Comparison of ENCODE assay signal across 14 cellular contexts in the genomic region with DNA sequence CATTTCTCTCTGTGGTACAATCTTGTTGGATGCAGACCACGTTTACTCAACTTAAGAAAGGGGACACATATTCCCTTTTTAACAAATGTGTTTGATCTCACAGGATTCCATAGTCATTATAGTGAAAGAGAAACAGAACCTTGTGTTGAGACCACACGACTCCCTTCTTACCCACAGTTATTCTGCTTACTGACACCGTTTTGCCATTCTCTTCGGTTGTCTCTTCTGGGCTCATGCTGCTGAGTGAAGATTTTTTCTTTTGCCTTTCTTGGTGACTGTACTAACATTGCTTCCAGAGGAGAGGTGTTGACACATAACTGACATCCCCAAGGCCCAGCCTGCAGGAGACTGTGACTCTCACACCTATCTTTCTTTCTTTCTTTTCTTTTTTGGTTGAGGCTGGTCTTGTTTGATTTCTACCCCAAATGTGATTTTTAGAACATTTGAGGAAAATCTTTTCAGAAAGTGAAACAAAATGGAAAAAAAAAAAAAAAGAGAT.
"Had no signal": no experiment of that assay in that cellular context is flagged by ENCODE, and none has a peak within 500 bp of the region (broad histone marks: within the 10 kb centered on the region; RNA-seq: fewer than 3 reads in every experiment).

No MANE protein-coding gene starts in this region.

- H3K27ac ChIP-seq: epithelial cell of prostate, parathyroid adenoma had no signal

- DNase-seq: activated CD4-positive, alpha-beta T cell treated with anti-CD3 and anti-CD28 coated beads for 1 hour; activated CD4-positive, alpha-beta T cell treated with anti-CD3 and anti-CD28 coated beads, Interleukin-2, amount 50 U/mL, for 48 hours; activated naive CD4-positive, alpha-beta T cell treated with anti-CD3 and anti-CD28 coated beads, Interleukin-2, amount 10 ng/mL, durations not matched to agents 7 days and 5 days; naive thymus-derived CD8-positive, alpha-beta T cell; retina; stimulated activated CD4-positive, alpha-beta T cell treated with anti-CD3 and anti-CD28 coated beads, Interleukin-2, amount 100 ng/mL, for 48 hours; stimulated activated naive B cell treated with anti-CD40 and anti-IgM and Interleukin-4, amounts not matched to agents 10 μg/mL and 1 μg/mL and 100 μg/mL, for 72 hours; substantia nigra; T-helper 9 cell had no signal

- H3K79me2 ChIP-seq: parathyroid adenoma had no signal

- H3K4me3 Mint-ChIP-seq: activated naive CD4-positive, alpha-beta T cell treated with anti-CD3 and anti-CD28 coated beads, Interleukin-2, amount 10 ng/mL, durations not matched to agents 7 days and 5 days; naive thymus-derived CD8-positive, alpha-beta T cell; stimulated activated naive B cell treated with anti-CD40 and anti-IgM and Interleukin-4, amounts not matched to agents 10 μg/mL and 1 μg/mL and 100 μg/mL, for 72 hours; type B pancreatic cell had no signal

- H3K4me1 ChIP-seq: parathyroid adenoma had no signal

- H3K36me3 Mint-ChIP-seq: activated naive CD4-positive, alpha-beta T cell treated with anti-CD3 and anti-CD28 coated beads, Interleukin-2, amount 10 ng/mL, durations not matched to agents 7 days and 5 days; naive thymus-derived CD8-positive, alpha-beta T cell; stimulated activated naive B cell treated with anti-CD40 and anti-IgM and Interleukin-4, amounts not matched to agents 10 μg/mL and 1 μg/mL and 100 μg/mL, for 72 hours; type B pancreatic cell had no signal

- H3K4me1 Mint-ChIP-seq: activated naive CD4-positive, alpha-beta T cell treated with anti-CD3 and anti-CD28 coated beads, Interleukin-2, amount 10 ng/mL, durations not matched to agents 7 days and 5 days had no signal

- H3K9me3 Mint-ChIP-seq: activated naive CD4-positive, alpha-beta T cell treated with anti-CD3 and anti-CD28 coated beads, Interleukin-2, amount 10 ng/mL, durations not matched to agents 7 days and 5 days; activated T-helper 2 cell treated with anti-CD3 and anti-CD28 coated beads, Interferon-gamma antibody, Interleukin-2, Interleukin-4, amounts not matched to agents 10 μg/mL and 5 μg/mL and 100 μg/mL, durations not matched to agents 14 hours and 24 hours and 36 hours; stimulated activated naive B cell treated with anti-CD40 and anti-IgM and Interleukin-4, amounts not matched to agents 10 μg/mL and 1 μg/mL and 100 μg/mL, for 72 hours had no signal

- ATAC-seq: left lobe of liver; naive thymus-derived CD8-positive, alpha-beta T cell; stimulated activated naive B cell treated with anti-CD40 and anti-IgM and Interleukin-4, amounts not matched to agents 10 μg/mL and 1 μg/mL and 100 μg/mL, for 72 hours had no signal

- H3K27ac Mint-ChIP-seq: activated naive CD4-positive, alpha-beta T cell treated with anti-CD3 and anti-CD28 coated beads, Interleukin-2, amount 10 ng/mL, durations not matched to agents 7 days and 5 days; activated T-helper 2 cell treated with anti-CD3 and anti-CD28 coated beads, Interferon-gamma antibody, Interleukin-2, Interleukin-4, amounts not matched to agents 10 μg/mL and 5 μg/mL and 100 μg/mL, durations not matched to agents 14 hours and 24 hours and 36 hours; stimulated activated naive B cell treated with anti-CD40 and anti-IgM and Interleukin-4, amounts not matched to agents 10 μg/mL and 1 μg/mL and 100 μg/mL, for 72 hours; type B pancreatic cell had no signal

- H3K9ac ChIP-seq: parathyroid adenoma had no signal

- H2AFZ ChIP-seq: parathyroid adenoma had no signal
